ENCODE assay signal across 9 cellular contexts in genomic region chr20:32972181-32973076, GRCh38. TPM values are rescaled to one million over a fixed set of nuclear protein-coding genes. Genes with fewer than 3 reads are reported as not detected.
A peak's percentile ranks its signal among the peaks of the same experiment; 100 is the strongest.
DNase-seq lines count a peak whose midpoint lies in the region; ATAC-seq lines count a peak whose summit lies in the region.
"Had no signal": no experiment of that assay in that cellular context is flagged by ENCODE, and none has a peak within 500 bp of the region (broad histone marks: within the 10 kb centered on the region; RNA-seq: fewer than 3 reads in every experiment).

No MANE protein-coding gene starts in this region.

- H3K4me3 Mint-ChIP-seq in T-cell: no peak overlapping the region

- no peak overlapping the region for H3K27ac Mint-ChIP-seq in T-cell

- DNase-seq in T-cell (peak; percentile 47 to 94 (median 88)), pons (ENCODE audit: low spot score) (peak; percentile 9), HT-29 (ENCODE audit: low spot score) (no peak), NCI-H2196 treated with DMSO at 0.1 percent for 48 hours (lab: John Stamatoyannopoulos, UW; ENCODE audit: unreplicated experiment) (no peak), globus pallidus (ENCODE audit: low spot score) (no peak)
- peak; percentile 49 for DNase-seq in activated naive CD8-positive, alpha-beta T cell treated with anti-CD3 and anti-CD28 coated beads, Interleukin-2, amount 50 U/mL, for 16 hours (ENCODE audit: low read depth, low spot score)

- peaks cover 0 to 7% (median 2%) of the 10 kb centered on the region in 3 donors for H3K9me3 Mint-ChIP-seq in T-cell

- ATAC-seq in GM18909 (IDR thresholded peaks at IDR 0.05; ENCODE audit: poor library complexity, unreplicated experiment) (peak; percentile 88), HG03095 (IDR thresholded peaks at IDR 0.05; ENCODE audit: unreplicated experiment) (peak; percentile 84), T-cell (replicated peaks in 1 of 4) (peak; percentile 83 to 90 (median 88))

- no peaks in the 10 kb centered on the region for H3K27me3 Mint-ChIP-seq in T-cell

- peaks cover 12 to 49% (median 35%) of the 10 kb centered on the region in 3 donors for H3K4me1 Mint-ChIP-seq in T-cell

- peaks cover 3% of the 10 kb centered on the region for H3K36me3 Mint-ChIP-seq in T-cell

- POLR2A ChIA-PET in T-cell (lab: Charles Lee): interaction anchor here (0.6 to 0.8 kb wide), 3 partner anchors 25 to 153 kb away, joined by 3 to 6 read pairs (median 3); partner anchors contain the start of gene MAPRE1 (in 1 of the 2)

- CTCF ChIA-PET in T-cell (lab: Charles Lee): interaction anchor here (0.6 to 1.3 kb wide), 6 partner anchors 9 to 471 kb away, joined by 3 to 6 read pairs (median 3); partner anchors contain the start of genes SNTA1 (in 1 of the 2) and SUN5 (in 1 of the 2)

RNA-seq across cellular contexts. Expression of gene SUN5, which starts 31.8 kb away (rescaled TPM):
- not detected for total RNA-seq in T-cell
- not detected in 2 replicates for total RNA-seq in HT-29 (2014; rRNA removed; shearing (Covaris generic))
- total RNA-seq: T-helper 1 cell treated with Interleukin-12 subunit alpha and Interleukin-12 subunit beta and Interleukin-4 antibody, amounts not matched to agents 30 ng/mL and 1 ng/mL, for 36 hours had no signal

RNA-seq across cellular contexts. Expression of gene BPIFB2, which starts 35.1 kb away (rescaled TPM):
- total RNA-seq in T-cell: under 1 TPM in 3 of 5 donors, not detected in 2; 0.16 to 0.29 (median 0.22) TPM
- not detected in 2 replicates for total RNA-seq in HT-29 (2014; rRNA removed; shearing (Covaris generic))
- total RNA-seq: T-helper 1 cell treated with Interleukin-12 subunit alpha and Interleukin-12 subunit beta and Interleukin-4 antibody, amounts not matched to agents 30 ng/mL and 1 ng/mL, for 36 hours had no signal

RNA-seq across cellular contexts. Expression of gene BPIFB6, which starts 59.0 kb away (rescaled TPM):
- not detected for total RNA-seq in T-cell
- not detected in 2 replicates for total RNA-seq in HT-29 (2014; rRNA removed; shearing (Covaris generic))
- total RNA-seq: T-helper 1 cell treated with Interleukin-12 subunit alpha and Interleukin-12 subunit beta and Interleukin-4 antibody, amounts not matched to agents 30 ng/mL and 1 ng/mL, for 36 hours had no signal

Comparison
In these comparisons a context has a peak if more than half of its experiments do, and no peak if none do; other contexts are left out.
1. DNase-seq: peak in T-cell (34 of 34), activated naive CD8-positive, alpha-beta T cell treated with anti-CD3 and anti-CD28 coated beads, Interleukin-2, amount 50 U/mL, for 16 hours (single experiment) and pons (single experiment); none in HT-29 (single experiment), NCI-H2196 treated with DMSO at 0.1 percent for 48 hours (single experiment) and globus pallidus (single experiment).
2. Peak in every context shown above with its lines, with median percentiles within 50 percentile points of each other: ATAC-seq.